1 cellular context compared by ENCODE assay signal in the genomic region with DNA sequence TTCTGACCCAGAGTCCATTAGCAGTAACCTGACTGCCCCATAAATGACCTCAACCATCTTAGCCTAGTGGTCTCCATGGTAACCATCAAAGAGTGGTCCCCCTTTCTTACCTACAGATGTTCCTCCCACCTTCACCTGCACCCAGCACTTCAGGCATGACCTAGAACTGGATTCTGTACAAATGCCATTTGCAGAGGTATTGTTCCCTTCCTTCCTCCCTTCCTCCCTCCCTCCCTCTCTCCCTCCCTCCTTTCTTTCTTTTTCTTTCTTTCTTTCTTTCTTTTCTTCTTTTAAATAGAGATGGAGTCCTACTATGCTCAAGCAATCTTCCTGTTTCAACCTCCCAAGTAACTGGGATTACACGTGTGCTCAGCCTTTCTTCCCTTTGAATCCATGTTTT.
TF ChIP-seq lines count a peak whose summit lies in the region.

No MANE protein-coding gene starts in this region.

TF ChIP-seq in HCT116, 20 proteins besides CTCF, POLR2A, EP300 and RAD21 (continued from another document):
- TF ChIP-seq, protein P1, sequence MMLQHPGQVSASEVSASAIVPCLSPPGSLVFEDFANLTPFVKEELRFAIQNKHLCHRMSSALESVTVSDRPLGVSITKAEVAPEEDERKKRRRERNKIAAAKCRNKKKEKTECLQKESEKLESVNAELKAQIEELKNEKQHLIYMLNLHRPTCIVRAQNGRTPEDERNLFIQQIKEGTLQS (IDR thresholded peaks at IDR 0.05): no peak
- TF ChIP-seq EZH2phosphoT487 (IDR thresholded peaks at IDR 0.05; ENCODE audit: borderline replicate concordance) (no peak), FOSL1 (IDR thresholded peaks at IDR 0.05; ENCODE audit: low read depth) (no peak), SIN3A (IDR thresholded peaks at IDR 0.05; ENCODE audit: low read depth) (no peak), CBX3 (IDR thresholded peaks at IDR 0.05; ENCODE audit: low read depth) (no peak), JUND (IDR thresholded peaks at IDR 0.05) (no peak), ELF1 (IDR thresholded peaks at IDR 0.05; ENCODE audit: borderline replicate concordance, low read depth) (no peak), SP1 (IDR thresholded peaks at IDR 0.05; ENCODE audit: low read depth) (no peak), YY1 (IDR thresholded peaks at IDR 0.05; ENCODE audit: extremely low read depth, insufficient replicate concordance, low read depth, low read length) (no peak), ZFX (IDR thresholded peaks at IDR 0.05) (no peak)
- TF ChIP-seq, protein P2, sequence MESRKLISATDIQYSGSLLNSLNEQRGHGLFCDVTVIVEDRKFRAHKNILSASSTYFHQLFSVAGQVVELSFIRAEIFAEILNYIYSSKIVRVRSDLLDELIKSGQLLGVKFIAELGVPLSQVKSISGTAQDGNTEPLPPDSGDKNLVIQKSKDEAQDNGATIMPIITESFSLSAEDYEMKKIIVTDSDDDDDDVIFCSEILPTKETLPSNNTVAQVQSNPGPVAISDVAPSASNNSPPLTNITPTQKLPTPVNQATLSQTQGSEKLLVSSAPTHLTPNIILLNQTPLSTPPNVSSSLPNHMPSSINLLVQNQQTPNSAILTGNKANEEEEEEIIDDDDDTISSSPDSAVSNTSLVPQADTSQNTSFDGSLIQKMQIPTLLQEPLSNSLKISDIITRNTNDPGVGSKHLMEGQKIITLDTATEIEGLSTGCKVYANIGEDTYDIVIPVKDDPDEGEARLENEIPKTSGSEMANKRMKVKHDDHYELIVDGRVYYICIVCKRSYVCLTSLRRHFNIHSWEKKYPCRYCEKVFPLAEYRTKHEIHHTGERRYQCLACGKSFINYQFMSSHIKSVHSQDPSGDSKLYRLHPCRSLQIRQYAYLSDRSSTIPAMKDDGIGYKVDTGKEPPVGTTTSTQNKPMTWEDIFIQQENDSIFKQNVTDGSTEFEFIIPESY (IDR thresholded peaks at IDR 0.05; ENCODE audit: extremely low read depth, insufficient replicate concordance, low read length): no peak
- TF ChIP-seq, protein P3, sequence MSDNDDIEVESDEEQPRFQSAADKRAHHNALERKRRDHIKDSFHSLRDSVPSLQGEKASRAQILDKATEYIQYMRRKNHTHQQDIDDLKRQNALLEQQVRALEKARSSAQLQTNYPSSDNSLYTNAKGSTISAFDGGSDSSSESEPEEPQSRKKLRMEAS (IDR thresholded peaks at IDR 0.05): no peak
